12 cellular contexts compared by ENCODE assay signal in genomic region chr17:15740041-15740440, GRCh38. TPM values are rescaled to one million over a fixed set of nuclear protein-coding genes. Genes with fewer than 3 reads are reported as not detected.
DNase-seq lines count a peak whose midpoint lies in the region; TF ChIP-seq lines count a peak whose summit lies in the region.
"Not testable (repeated sequence)": the region's sequence is repeated elsewhere in the genome, so short reads cannot be mapped to it uniquely, and the experiment has no call there.
"Had no signal": no experiment of that assay in that cellular context is flagged by ENCODE, and none has a peak within 500 bp of the region (broad histone marks: within the 10 kb centered on the region; RNA-seq: fewer than 3 reads in every experiment).

No MANE protein-coding gene starts in this region.

- in situ Hi-C loops in GM13976 (cut with MboI; ENCODE audit: low sequenced_read_pairs, unreplicated experiment); brain microvascular endothelial cell (cut with HindIII; ENCODE audit: low pct_ligation_motif_present, low sequenced_read_pairs): not testable (repeated sequence)

- not testable (repeated sequence) for H3K27ac Mint-ChIP-seq in endodermal cell

- not testable (repeated sequence) for H3K4me1 ChIP-seq in endodermal cell (ENCODE audit: control insufficient read depth, insufficient read depth, low read length); mesenchymal stem cell (ENCODE audit: control insufficient read depth, insufficient read depth, low read depth, low read length)

- not testable (repeated sequence) for H2AK5ac ChIP-seq in mesenchymal stem cell (ENCODE audit: low read length, severe bottlenecking)

- H3K4me3 ChIP-seq in brain microvascular endothelial cell (ENCODE audit: low read depth, low read length); endodermal cell (ENCODE audit: low read length); fibroblast of the aortic adventitia (ENCODE audit: low read depth, low read length); mesenchymal stem cell (ENCODE audit: insufficient read depth in 1 of 2, low read depth in 1 of 2, low read length in 2 of 2): not testable (repeated sequence)

- not testable (repeated sequence) for H3K4me3 Mint-ChIP-seq in endodermal cell

- not testable (repeated sequence) for H3K4ac ChIP-seq in mesenchymal stem cell (ENCODE audit: low read depth in 1 of 2, low read length in 2 of 2)

- not testable (repeated sequence) for H3K4me2 ChIP-seq in mesenchymal stem cell (ENCODE audit: low read length, poor library complexity, severe bottlenecking)

- DNase-seq in AG20443 (ENCODE audit: low spot score) (peak; percentile 11), GM13976 (ENCODE audit: low spot score) (peak; percentile 1), endodermal cell (peak; percentile 38), fibroblast of the aortic adventitia (ENCODE audit: low read depth) (peak; percentile 14), mesenchymal stem cell (peak; percentile 6), stromal cell of bone marrow (ENCODE audit: low read depth) (peak; percentile 18)
- not testable (repeated sequence) for DNase-seq in brain microvascular endothelial cell

- H3K27me3 Mint-ChIP-seq in endodermal cell (ENCODE audit: insufficient read depth) = not testable (repeated sequence)

- H3K9ac ChIP-seq in endodermal cell (ENCODE audit: extremely low read depth, low read length, poor library complexity, severe bottlenecking); mesenchymal stem cell (ENCODE audit: low read length): not testable (repeated sequence)

- H3K14ac ChIP-seq in mesenchymal stem cell (ENCODE audit: low read length in 2 of 2) = not testable (repeated sequence)

- not testable (repeated sequence) for H3K23ac ChIP-seq in mesenchymal stem cell (ENCODE audit: low read length in 2 of 2)

- H3K27me3 ChIP-seq in brain microvascular endothelial cell (replicated peaks); endodermal cell (ENCODE audit: control insufficient read depth, insufficient read depth, low read length, poor library complexity, severe bottlenecking): not testable (repeated sequence)
- peaks cover 0 to 16% of the 10 kb centered on the region in 2 experiments for H3K27me3 ChIP-seq in mesenchymal stem cell (ENCODE audit: control insufficient read depth in 1 of 2, insufficient read depth in 1 of 2, low read length in 2 of 2)

- H3K9me3 Mint-ChIP-seq in endodermal cell = not testable (repeated sequence)

- not testable (repeated sequence) for H3K36me3 Mint-ChIP-seq in endodermal cell (ENCODE audit: low read depth)

- not testable (repeated sequence) for TF ChIP-seq CTCF in GM13976 (IDR thresholded peaks at IDR 0.05; ENCODE audit: borderline replicate concordance, control extremely low read depth, extremely low read depth, insufficient read depth, missing control alignments); fibroblast of the aortic adventitia (IDR thresholded peaks at IDR 0.05; ENCODE audit: insufficient read depth, low read length)
- TF ChIP-seq CTCF in brain microvascular endothelial cell (IDR thresholded peaks at IDR 0.05; ENCODE audit: low read depth, low read length, missing control alignments) (peak; percentile 15), endodermal cell (conservative IDR thresholded peaks at IDR 0.05) (peak; percentile 37)

- not testable (repeated sequence) for H3K18ac ChIP-seq in mesenchymal stem cell (ENCODE audit: low read depth in 1 of 2, low read length in 2 of 2)

- H4K8ac ChIP-seq in mesenchymal stem cell (ENCODE audit: low read length) = not testable (repeated sequence)

- not testable (repeated sequence) for H2BK12ac ChIP-seq in mesenchymal stem cell (ENCODE audit: low read length in 2 of 2)

- H2BK5ac ChIP-seq in mesenchymal stem cell (ENCODE audit: low read depth, low read length, poor library complexity, severe bottlenecking) = not testable (repeated sequence)

- not testable (repeated sequence) for H4K91ac ChIP-seq in mesenchymal stem cell (ENCODE audit: low read length)

- not testable (repeated sequence) for H3K36me3 ChIP-seq in brain microvascular endothelial cell (replicated peaks); endodermal cell (ENCODE audit: control insufficient read depth, insufficient read depth, low read length); mesenchymal stem cell (ENCODE audit: control insufficient read depth in 1 of 2, insufficient read depth in 2 of 2, low read depth in 1 of 2, low read length in 2 of 2)

- not testable (repeated sequence) for H3K79me1 ChIP-seq in mesenchymal stem cell (replicated peaks; ENCODE audit: low read length, poor library complexity, severe bottlenecking)

- not testable (repeated sequence) for H3K9me3 ChIP-seq in endodermal cell (ENCODE audit: control insufficient read depth, low read length); mesenchymal stem cell (ENCODE audit: control insufficient read depth, low read length)

- H3K27ac ChIP-seq in brain microvascular endothelial cell; endodermal cell (ENCODE audit: low read depth, low read length); mesenchymal stem cell (ENCODE audit: low read length, poor library complexity, severe bottlenecking): not testable (repeated sequence)

- not testable (repeated sequence) for H3K4me1 Mint-ChIP-seq in endodermal cell

- 84 to 100% methylated on average over 1 to 8 of the region's 8 CpGs for WGBS in endodermal cell (ENCODE audit: insufficient coverage in 1 of 2, insufficient read length in 1 of 2), 2 experiments
- 86% methylated on average over 8 of the region's 8 CpGs for WGBS in mesenchymal stem cell

- not testable (repeated sequence) for H2AFZ ChIP-seq in mesenchymal stem cell (ENCODE audit: low read depth, low read length)

- not testable (repeated sequence) for H2BK15ac ChIP-seq in mesenchymal stem cell (ENCODE audit: low read depth, poor library complexity, severe bottlenecking)

- H2BK120ac ChIP-seq in mesenchymal stem cell (ENCODE audit: low read depth, low read length) = not testable (repeated sequence)

RNA-seq across cellular contexts. Expression of gene TBC1D26, which starts 8.0 kb away (rescaled TPM):
- 1 to 10 TPM; 3.4 to 5.3 TPM for total RNA-seq in endodermal cell
- polyA plus RNA-seq in endodermal cell (2013, experiment 1 of 2) = 7.5 TPM
- 4.6 TPM for polyA plus RNA-seq in endodermal cell (2013, experiment 2 of 2)
- total RNA-seq in fibroblast of the aortic adventitia (ENCODE audit: low replicate concordance) = 0.65 TPM in 1 of 2 replicates, not detected in the other
- polyA plus RNA-seq in mesenchymal stem cell (2013, experiment 1 of 2) = 0.03 TPM
- polyA plus RNA-seq in mesenchymal stem cell (2013, experiment 2 of 2) = not detected
- total RNA-seq: Daoy, HFFc6, HT1080 had no signal
- polyA plus RNA-seq: CD4-positive, CD25-positive, alpha-beta regulatory T cell; IgD-negative memory B cell had no signal

RNA-seq across cellular contexts. Expression of gene ZNF286A, which starts 40.5 kb away (rescaled TPM):
- 10 to 100 TPM; 75.1 to 81.2 TPM for total RNA-seq in endodermal cell
- 61.2 TPM for polyA plus RNA-seq in endodermal cell (2013, experiment 1 of 2)
- polyA plus RNA-seq in endodermal cell (2013, experiment 2 of 2) = 62.7 TPM
- total RNA-seq in fibroblast of the aortic adventitia (ENCODE audit: low replicate concordance) = 33.7 and 86.2 TPM in 2 replicates
- 11.0 TPM for polyA plus RNA-seq in mesenchymal stem cell (2013, experiment 1 of 2)
- 12.0 TPM for polyA plus RNA-seq in mesenchymal stem cell (2013, experiment 2 of 2)

RNA-seq across cellular contexts. Expression of gene TRIM16, which starts 55.9 kb away (rescaled TPM):
- total RNA-seq in endodermal cell = 10 to 100 TPM; 19.4 to 34.6 TPM
- polyA plus RNA-seq in endodermal cell (2013, experiment 1 of 2) = 19.0 TPM
- polyA plus RNA-seq in endodermal cell (2013, experiment 2 of 2) = 23.3 TPM
- 36.7 and 60.4 TPM in 2 replicates for total RNA-seq in fibroblast of the aortic adventitia (ENCODE audit: low replicate concordance)
- polyA plus RNA-seq in mesenchymal stem cell (2013, experiment 1 of 2) = 20.4 TPM
- 21.1 TPM for polyA plus RNA-seq in mesenchymal stem cell (2013, experiment 2 of 2)
